11 cellular contexts compared by ENCODE assay signal in the genomic region with DNA sequence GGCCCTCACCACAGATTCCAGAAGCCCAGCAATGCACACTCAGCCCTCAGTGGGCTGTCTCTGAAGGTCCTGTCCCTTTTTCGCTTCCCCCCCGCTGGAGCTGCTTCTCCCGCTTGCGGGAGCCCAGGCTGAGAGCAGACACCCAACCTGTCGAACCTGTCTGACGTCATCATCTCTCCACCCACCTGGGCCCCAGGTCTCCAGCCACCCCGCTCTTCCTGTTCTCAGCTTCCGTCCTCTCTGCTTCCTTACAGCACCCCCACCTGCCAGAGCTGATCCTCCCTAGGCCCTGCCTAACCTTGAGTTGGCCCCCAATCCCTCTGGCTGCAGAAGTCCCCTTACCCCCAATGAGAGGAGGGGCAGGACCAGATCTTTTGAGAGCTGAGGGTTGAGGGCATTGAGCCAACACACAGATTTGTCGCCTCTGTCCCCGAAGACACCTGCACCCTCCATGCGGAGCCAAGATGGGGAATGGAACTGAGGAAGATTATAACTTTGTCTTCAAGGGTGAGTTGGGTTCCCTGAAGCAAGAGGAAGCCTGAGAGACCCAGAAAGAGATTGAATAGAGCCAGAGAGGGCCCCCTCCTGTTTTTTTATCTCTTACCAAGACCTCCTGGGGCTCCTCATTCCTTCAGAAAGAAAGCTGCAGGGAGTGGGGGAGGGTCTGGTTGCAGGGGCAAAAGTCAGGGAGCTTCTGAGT.
DNase-seq lines count a peak whose midpoint lies in the region; ATAC-seq, FAIRE-seq and TF ChIP-seq lines count a peak whose summit lies in the region.
"Had no signal": no experiment of that assay in that cellular context is flagged by ENCODE, and none has a peak within 500 bp of the region (broad histone marks: within the 10 kb centered on the region; RNA-seq: fewer than 3 reads in every experiment).

A gene (plus strand): TSS at position 224 of the 700 bp plus-strand sequence. CDS start 241 bp downstream, at position 465.

- peak within 1 kb of the TSS; percentile 58 for H3K9ac ChIP-seq in endocrine pancreas (ENCODE audit: control insufficient read depth, insufficient read depth, low read length)

- FAIRE-seq in HTR-8/SVneo (lab: Jason Lieb, UNC) = no peak

- H3K4me3 ChIP-seq in endocrine pancreas (ENCODE audit: control insufficient read depth, insufficient read depth, low read length) = peak within 1 kb of the TSS; percentile 71

- H3K9me3 Mint-ChIP-seq in nephron = no peaks in the 10 kb centered on the region

- no peaks in the 10 kb centered on the region for H3K27me3 ChIP-seq in endocrine pancreas (ENCODE audit: control insufficient read depth, insufficient read depth, low read length)

- ATAC-seq in GM19463 (IDR thresholded peaks at IDR 0.05; ENCODE audit: unreplicated experiment) = no peak

- TF ChIP-seq CTCF in nephron (IDR thresholded peaks at IDR 0.05; ENCODE audit: unreplicated experiment in 3 of 3) = no peak

- DNase-seq in DMS53 treated with DMSO at 0.1 percent for 48 hours (lab: John Stamatoyannopoulos, UW; ENCODE audit: unreplicated experiment) (peak; percentile 92), NCI-H2171 (lab: John Stamatoyannopoulos, UW) (peak; percentile 68), midbrain (lab: John Stamatoyannopoulos, UW) (no peak), T1000 (lab: John Stamatoyannopoulos, UW) (no peak), HTR-8/SVneo (ENCODE audit: insufficient read length, low spot score) (no peak)
- DNase-seq: activated effector memory CD4-positive, alpha-beta T cell treated with anti-CD3 and anti-CD28 coated beads, Interleukin-2, amount 50 U/mL, for 16 hours; DND-41; NCI-H1048 had no signal

- H3K4me1 Mint-ChIP-seq in nephron = peaks cover 9% of the 10 kb centered on the region

- no peaks in the 10 kb centered on the region for H3K36me3 ChIP-seq in endocrine pancreas (ENCODE audit: control insufficient read depth, insufficient read depth, low read length)

- H3K4me1 ChIP-seq in endocrine pancreas (ENCODE audit: control insufficient read depth, insufficient read depth, low read length) = no peaks in the 10 kb centered on the region

- H3K27ac Mint-ChIP-seq in nephron = peak within 1 kb of the TSS in 2 of 3 experiments; percentile 51 to 78

- peaks cover 3% of the 10 kb centered on the region for H3K27me3 Mint-ChIP-seq in nephron (ENCODE audit: low read depth)

- H3K36me3 Mint-ChIP-seq in nephron (ENCODE audit: low read depth) = peaks cover 9% of the 10 kb centered on the region

- H3K9me3 ChIP-seq in endocrine pancreas (ENCODE audit: control insufficient read depth, low read length) = no peaks in the 10 kb centered on the region

- peak within 1 kb of the TSS; percentile 48 to 69 (median 59) for H3K4me3 Mint-ChIP-seq in nephron

Comparison
In these comparisons a context has a peak if more than half of its experiments do, and no peak if none do; other contexts are left out.
1. DNase-seq: peak in DMS53 treated with DMSO at 0.1 percent for 48 hours (single experiment) and NCI-H2171 (single experiment); none in midbrain (single experiment), T1000 (single experiment) and HTR-8/SVneo (single experiment).